1 cellular context compared by ENCODE assay signal in genomic region chr19:15479391-15480345, GRCh38.
TF ChIP-seq lines count a peak whose summit lies in the region.

PGLYRP2 (minus strand) TSS chr19:15479501; CDS start chr19:15479371, 130 bp downstream.

TF ChIP-seq in HepG2, 621 proteins besides CTCF, POLR2A, EP300 and RAD21 (continued from another document):
- TF ChIP-seq ZNF407 (CRISPR knock-in tag; IDR thresholded peaks at IDR 0.05; ENCODE audit: not compliant biosample characterization) = peak; percentile 55
- TF ChIP-seq ZMYM3 (CRISPR knock-in tag; IDR thresholded peaks at IDR 0.05) = peak; percentile 95
- TF ChIP-seq ZNF350 (CRISPR knock-in tag; IDR thresholded peaks at IDR 0.05; ENCODE audit: borderline replicate concordance, low read depth) = no peak; the same call in 1 of the 2 replicates
- TF ChIP-seq PHF21A (CRISPR knock-in tag; IDR thresholded peaks at IDR 0.05) = peak; percentile 44; the same call in 1 of the 2 replicates
- no peak for TF ChIP-seq DDIT3 (CRISPR knock-in tag; IDR thresholded peaks at IDR 0.05)
- TF ChIP-seq HMGXB4 (CRISPR knock-in tag; IDR thresholded peaks at IDR 0.05; ENCODE audit: borderline replicate concordance in 1 of 2, low read depth in 1 of 2) = peak; percentile 23 to 42; a peak in 1 of 4 replicates
- TF ChIP-seq TGIF2 (CRISPR knock-in tag; IDR thresholded peaks at IDR 0.05) = no peak
- TF ChIP-seq TOE1 (CRISPR knock-in tag; IDR thresholded peaks at IDR 0.05) = no peak
- TF ChIP-seq ZNF567 (CRISPR knock-in tag; IDR thresholded peaks at IDR 0.05; ENCODE audit: borderline replicate concordance) = no peak
- TF ChIP-seq ZNF678 (CRISPR knock-in tag; IDR thresholded peaks at IDR 0.05) = no peak
- no peak for TF ChIP-seq PAX8 (CRISPR knock-in tag; IDR thresholded peaks at IDR 0.05; ENCODE audit: borderline replicate concordance)
- TF ChIP-seq ZNF510 (CRISPR knock-in tag; IDR thresholded peaks at IDR 0.05; ENCODE audit: low read depth) = no peak
- TF ChIP-seq ZNF691 (CRISPR knock-in tag; IDR thresholded peaks at IDR 0.05; ENCODE audit: borderline replicate concordance, low read depth) = 0 out of 2 replicates have a peak, but pooled peaks have one; percentile 42
- TF ChIP-seq ZNF598 (CRISPR knock-in tag; IDR thresholded peaks at IDR 0.05; ENCODE audit: borderline replicate concordance) = peak; percentile 96; the same call in 1 of the 2 replicates
- peak; percentile 56; the same call in 1 of the 2 replicates for TF ChIP-seq YEATS4 (CRISPR knock-in tag; IDR thresholded peaks at IDR 0.05; ENCODE audit: borderline replicate concordance)
- peak; percentile 75 for TF ChIP-seq HOXA3 (CRISPR knock-in tag; IDR thresholded peaks at IDR 0.05)
- peak; percentile 72 for TF ChIP-seq PATZ1 (CRISPR knock-in tag; IDR thresholded peaks at IDR 0.05)
- no peak for TF ChIP-seq NCOA5 (CRISPR knock-in tag; IDR thresholded peaks at IDR 0.05)
- TF ChIP-seq HDAC2 (CRISPR knock-in tag; IDR thresholded peaks at IDR 0.05) = peak; percentile 66; the same call in 1 of the 2 replicates
- TF ChIP-seq ZNF569 (CRISPR knock-in tag; IDR thresholded peaks at IDR 0.05; ENCODE audit: borderline replicate concordance) = no peak
- TF ChIP-seq RXRA (CRISPR knock-in tag; IDR thresholded peaks at IDR 0.05) = peak; percentile 65; the same call in 1 of the 2 replicates
- TF ChIP-seq ZNF101 (CRISPR knock-in tag; IDR thresholded peaks at IDR 0.05; ENCODE audit: borderline replicate concordance, low read depth) = no peak
- TF ChIP-seq CENPBD1 (CRISPR knock-in tag; IDR thresholded peaks at IDR 0.05; ENCODE audit: borderline replicate concordance, low read depth) = no peak
- TF ChIP-seq ERF (CRISPR knock-in tag; IDR thresholded peaks at IDR 0.05) = no peak
- peak; percentile 28; the same call in 1 of the 2 replicates for TF ChIP-seq ZBTB7B (CRISPR knock-in tag; IDR thresholded peaks at IDR 0.05)
- TF ChIP-seq ZNF343 (CRISPR knock-in tag; IDR thresholded peaks at IDR 0.05) = no peak
- TF ChIP-seq RCOR2 (CRISPR knock-in tag; IDR thresholded peaks at IDR 0.05) = no peak
- peak; percentile 6; the same call in 1 of the 2 replicates for TF ChIP-seq JUND (CRISPR knock-in tag; IDR thresholded peaks at IDR 0.05)
- no peak for TF ChIP-seq ATAD3A (CRISPR knock-in tag; IDR thresholded peaks at IDR 0.05)
- no peak for TF ChIP-seq ZNF530 (CRISPR knock-in tag; IDR thresholded peaks at IDR 0.05; ENCODE audit: low read depth)
- TF ChIP-seq MBNL3 (CRISPR knock-in tag; conservative IDR thresholded peaks at IDR 0.05) = no peak
- 0 out of 2 replicates have a peak, but pooled peaks have one; percentile 35 for TF ChIP-seq HIC2 (CRISPR knock-in tag; IDR thresholded peaks at IDR 0.05; ENCODE audit: low read depth)
- TF ChIP-seq NFYC (CRISPR knock-in tag; IDR thresholded peaks at IDR 0.05) = no peak
- no peak for TF ChIP-seq CREB3 (CRISPR knock-in tag; IDR thresholded peaks at IDR 0.05)
- peak; percentile 88 for TF ChIP-seq MTA1 (CRISPR knock-in tag; IDR thresholded peaks at IDR 0.05; ENCODE audit: borderline replicate concordance)
- TF ChIP-seq SNAI1 (CRISPR knock-in tag; IDR thresholded peaks at IDR 0.05; ENCODE audit: borderline replicate concordance) = no peak
- TF ChIP-seq ATRX (CRISPR knock-in tag; IDR thresholded peaks at IDR 0.05; ENCODE audit: borderline replicate concordance) = no peak
